Comparison of ENCODE assay signal across 8 cellular contexts in genomic region chr10:114173680-114174461, GRCh38. TPM values are rescaled to one million over a fixed set of nuclear protein-coding genes. Genes with fewer than 3 reads are reported as not detected.
DNase-seq lines count a peak whose midpoint lies in the region; ATAC-seq and TF ChIP-seq lines count a peak whose summit lies in the region.

CCDC186 (minus strand) TSS chr10:114174203; CDS start chr10:114163268, 10,935 bp downstream.

- H3K27ac ChIP-seq in suprapubic skin = peak within 1 kb of the TSS; percentile 95

- ATAC-seq in SK-N-SH treated with all-trans-retinoic acid at 6 μM for 48 hours = peak; percentile 99
- peak; percentile 98 to 100 for ATAC-seq in activated naive CD4-positive, alpha-beta T cell treated with anti-CD3 and anti-CD28 coated beads, Interleukin-2, amount 50 U/mL, for 72 hours

- peaks cover under 1% of the 10 kb centered on the region for H3K9me3 Mint-ChIP-seq in HFFc6
- no peaks in the 10 kb centered on the region for H3K9me3 Mint-ChIP-seq in activated naive CD4-positive, alpha-beta T cell treated with anti-CD3 and anti-CD28 coated beads, Interleukin-2, amount 50 U/mL, for 72 hours

- H3K4me3 ChIP-seq in GM08714 (ENCODE audit: low read length) (peak within 1 kb of the TSS; percentile 75), suprapubic skin (peak within 1 kb of the TSS; percentile 78)

- H3K4me3 Mint-ChIP-seq in HFFc6 = peak within 1 kb of the TSS; percentile 100

- TF ChIP-seq POLR2A in suprapubic skin (IDR thresholded peaks at IDR 0.05) = peak; percentile 21 to 70

- no peaks in the 10 kb centered on the region for H3K9me3 ChIP-seq in suprapubic skin

- WGBS in suprapubic skin = under 1% methylated on average over 35 of the region's 58 CpGs

- H3K27me3 Mint-ChIP-seq in HFFc6 (ENCODE audit: insufficient read depth) = peaks cover 5% of the 10 kb centered on the region

- H3K36me3 Mint-ChIP-seq in HFFc6 (ENCODE audit: low read depth) = peaks cover 13% of the 10 kb centered on the region
- H3K36me3 Mint-ChIP-seq in activated naive CD4-positive, alpha-beta T cell treated with anti-CD3 and anti-CD28 coated beads, Interleukin-2, amount 50 U/mL, for 72 hours = peaks cover 15 to 16% of the 10 kb centered on the region in 2 donors

- H3K27ac Mint-ChIP-seq in HFFc6 = peak within 1 kb of the TSS; percentile 99
- H3K27ac Mint-ChIP-seq in activated naive CD4-positive, alpha-beta T cell treated with anti-CD3 and anti-CD28 coated beads, Interleukin-2, amount 50 U/mL, for 72 hours = peak within 1 kb of the TSS; percentile 94 to 100

- no peak for TF ChIP-seq EP300 in suprapubic skin (IDR thresholded peaks at IDR 0.05)

- H3K4me1 ChIP-seq in suprapubic skin = peaks cover 20% of the 10 kb centered on the region

- peak; percentile 82 for DNase-seq in HFFc6
- DNase-seq in NAMALWA (ENCODE audit: low spot score) = peak; percentile 96
- DNase-seq in activated naive CD4-positive, alpha-beta T cell treated with anti-CD3 and anti-CD28 coated beads, Interleukin-2, amount 50 U/mL, for 72 hours (ENCODE audit: low spot score in 2 of 2) = peak; percentile 96 to 97
- peak; percentile 87 for DNase-seq in globus pallidus (ENCODE audit: low spot score)
- peak; percentile 89 for DNase-seq in occipital lobe (lab: John Stamatoyannopoulos, UW)
- peak; percentile 97 to 99 for DNase-seq in suprapubic skin (ENCODE audit: low spot score in 2 of 2)

- TF ChIP-seq CTCF in HFFc6 (IDR thresholded peaks at IDR 0.05) (no peak), suprapubic skin (IDR thresholded peaks at IDR 0.05) (no peak)

- no peaks in the 10 kb centered on the region for H3K36me3 ChIP-seq in suprapubic skin

- H3K4me1 Mint-ChIP-seq in HFFc6 (ENCODE audit: low read depth) = peaks cover 27% of the 10 kb centered on the region

- H3K27me3 ChIP-seq in suprapubic skin = no peaks in the 10 kb centered on the region

TF ChIP-seq in SK-N-SH treated with all-trans-retinoic acid at 6 μM for 48 hours, 23 proteins besides CTCF, POLR2A, EP300 and RAD21:
- TF ChIP-seq TSHZ2 (CRISPR knock-in tag; IDR thresholded peaks at IDR 0.05) (no peak), ZFP3 (CRISPR knock-in tag; IDR thresholded peaks at IDR 0.05) (no peak), ZNF8 (CRISPR knock-in tag; IDR thresholded peaks at IDR 0.05) (no peak), TCF4 (CRISPR knock-in tag; IDR thresholded peaks at IDR 0.05; ENCODE audit: borderline replicate concordance) (no peak), BACH2 (CRISPR knock-in tag; IDR thresholded peaks at IDR 0.05; ENCODE audit: borderline replicate concordance) (no peak), SNAI2 (CRISPR knock-in tag; IDR thresholded peaks at IDR 0.05) (no peak), PPARA (CRISPR knock-in tag; IDR thresholded peaks at IDR 0.05; ENCODE audit: borderline replicate concordance) (no peak), CSDC2 (CRISPR knock-in tag; IDR thresholded peaks at IDR 0.05) (no peak), ZNF565 (CRISPR knock-in tag; conservative IDR thresholded peaks at IDR 0.05; ENCODE audit: low read depth) (no peak), GLIS3 (CRISPR knock-in tag; IDR thresholded peaks at IDR 0.05) (no peak), ZFP30 (CRISPR knock-in tag; IDR thresholded peaks at IDR 0.05) (no peak), ESRRG (CRISPR knock-in tag; IDR thresholded peaks at IDR 0.05) (no peak), CREB5 (CRISPR knock-in tag; IDR thresholded peaks at IDR 0.05; ENCODE audit: low read depth) (no peak), ARNTL (CRISPR knock-in tag; IDR thresholded peaks at IDR 0.05; ENCODE audit: borderline replicate concordance, low read depth) (no peak), TOX (CRISPR knock-in tag; IDR thresholded peaks at IDR 0.05; ENCODE audit: borderline replicate concordance) (no peak), ISL1 (CRISPR knock-in tag; IDR thresholded peaks at IDR 0.05) (no peak), POU6F1 (CRISPR knock-in tag; IDR thresholded peaks at IDR 0.05; ENCODE audit: borderline replicate concordance, low read depth) (no peak), RARB (CRISPR knock-in tag; IDR thresholded peaks at IDR 0.05) (no peak), CSRNP3 (CRISPR knock-in tag; IDR thresholded peaks at IDR 0.05) (no peak), OSR1 (CRISPR knock-in tag; IDR thresholded peaks at IDR 0.05) (no peak)

RNA-seq across cellular contexts. Expression of gene CCDC186, which starts in this region (rescaled TPM):
- total RNA-seq in HFFc6 (2021; fragmentation: NEBNext Ultra II Directional; extraction: Animal tissue kit (Norgen Biotek cat#: 25700)) = 10 to 100 TPM; 10.9 to 14.7 (median 12.6) TPM
- 10 to 100 TPM in 1 of 2 donors, 1 to 10 TPM in 1; 9.0 to 25.3 TPM for total RNA-seq in activated naive CD4-positive, alpha-beta T cell treated with anti-CD3 and anti-CD28 coated beads, Interleukin-2, amount 50 U/mL, for 72 hours
- total RNA-seq in occipital lobe (64.4 TPM), suprapubic skin (10 to 100 TPM; 39.0 to 87.8 (median 50.9) TPM)

Comparison
In these comparisons a context has a peak if more than half of its experiments do, and no peak if none do; other contexts are left out.
1. Peak in every context shown above with its lines: DNase-seq, ATAC-seq, H3K4me3 ChIP-seq and H3K27ac ChIP-seq.